In the genomic region with DNA sequence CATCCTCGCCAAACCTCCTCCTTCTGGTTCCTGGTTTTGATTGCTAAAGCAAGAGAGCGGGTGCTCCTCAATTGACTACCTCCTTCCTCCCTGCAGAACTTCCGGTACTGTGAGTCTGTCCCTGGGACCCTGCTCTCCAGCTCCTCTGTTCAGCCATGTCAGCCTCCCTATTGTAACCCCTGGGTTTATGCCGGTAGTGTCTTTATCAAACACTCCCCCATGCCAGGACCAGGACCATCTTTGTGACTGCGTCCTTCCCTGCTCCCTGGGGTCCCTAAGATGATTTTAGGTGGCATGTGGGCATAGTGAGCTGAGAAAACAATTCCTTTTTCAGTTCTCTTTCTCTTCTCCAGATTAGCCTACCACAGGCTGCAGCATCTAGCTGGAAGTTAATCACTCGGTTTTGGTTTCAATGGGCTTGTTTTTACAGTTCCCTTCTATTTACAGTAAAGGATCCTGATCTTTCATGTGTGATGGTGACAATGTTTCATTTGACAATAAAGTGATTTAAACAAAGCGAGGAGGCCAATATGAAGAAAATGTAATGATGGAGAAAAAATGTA, we compare ENCODE assay signal across 8 cellular contexts. TPM values are rescaled to one million over a fixed set of nuclear protein-coding genes. Genes with fewer than 3 reads are reported as not detected.
DNase-seq lines count a peak whose midpoint lies in the region; ATAC-seq lines count a peak whose summit lies in the region.

No MANE protein-coding gene starts in this region.

- no peak overlapping the region for H3K4me3 Mint-ChIP-seq in activated CD4-positive, alpha-beta memory T cell treated with anti-CD3 and anti-CD28 coated beads, Interleukin-2, amount 10 ng/mL, durations not matched to agents 7 days and 5 days
- H3K4me3 Mint-ChIP-seq in stimulated activated naive B cell treated with anti-CD40 and anti-IgM and Interleukin-4, amounts not matched to agents 10 μg/mL and 1 μg/mL and 100 μg/mL, for 72 hours: no peak overlapping the region

- peaks cover 10 to 20% of the 10 kb centered on the region in 2 donors for H3K36me3 Mint-ChIP-seq in activated naive CD4-positive, alpha-beta T cell treated with anti-CD3 and anti-CD28 coated beads, Interleukin-2, amount 50 U/mL, for 72 hours
- H3K36me3 Mint-ChIP-seq in activated CD4-positive, alpha-beta memory T cell treated with anti-CD3 and anti-CD28 coated beads, Interleukin-2, amount 10 ng/mL, durations not matched to agents 7 days and 5 days (ENCODE audit: low read depth): peaks cover 13% of the 10 kb centered on the region
- H3K36me3 Mint-ChIP-seq in stimulated activated naive B cell treated with anti-CD40 and anti-IgM and Interleukin-4, amounts not matched to agents 10 μg/mL and 1 μg/mL and 100 μg/mL, for 72 hours: peaks cover 8 to 11% of the 10 kb centered on the region in 2 donors

- no peaks in the 10 kb centered on the region for H3K27me3 Mint-ChIP-seq in activated CD4-positive, alpha-beta memory T cell treated with anti-CD3 and anti-CD28 coated beads, Interleukin-2, amount 10 ng/mL, durations not matched to agents 7 days and 5 days
- H3K27me3 Mint-ChIP-seq in stimulated activated naive B cell treated with anti-CD40 and anti-IgM and Interleukin-4, amounts not matched to agents 10 μg/mL and 1 μg/mL and 100 μg/mL, for 72 hours: no peaks in the 10 kb centered on the region

- H3K27ac Mint-ChIP-seq in activated naive CD4-positive, alpha-beta T cell treated with anti-CD3 and anti-CD28 coated beads, Interleukin-2, amount 50 U/mL, for 72 hours: no peak overlapping the region
- no peak overlapping the region for H3K27ac Mint-ChIP-seq in activated CD4-positive, alpha-beta memory T cell treated with anti-CD3 and anti-CD28 coated beads, Interleukin-2, amount 10 ng/mL, durations not matched to agents 7 days and 5 days
- no peak overlapping the region for H3K27ac Mint-ChIP-seq in stimulated activated naive B cell treated with anti-CD40 and anti-IgM and Interleukin-4, amounts not matched to agents 10 μg/mL and 1 μg/mL and 100 μg/mL, for 72 hours

- peaks cover 37% of the 10 kb centered on the region for H3K4me1 Mint-ChIP-seq in activated CD4-positive, alpha-beta memory T cell treated with anti-CD3 and anti-CD28 coated beads, Interleukin-2, amount 10 ng/mL, durations not matched to agents 7 days and 5 days
- H3K4me1 Mint-ChIP-seq in stimulated activated naive B cell treated with anti-CD40 and anti-IgM and Interleukin-4, amounts not matched to agents 10 μg/mL and 1 μg/mL and 100 μg/mL, for 72 hours: peaks cover 34 to 42% of the 10 kb centered on the region in 2 donors

- peaks cover 8 to 15% of the 10 kb centered on the region in 2 donors for H3K9me3 Mint-ChIP-seq in activated naive CD4-positive, alpha-beta T cell treated with anti-CD3 and anti-CD28 coated beads, Interleukin-2, amount 50 U/mL, for 72 hours
- peaks cover 11% of the 10 kb centered on the region for H3K9me3 Mint-ChIP-seq in activated CD4-positive, alpha-beta memory T cell treated with anti-CD3 and anti-CD28 coated beads, Interleukin-2, amount 10 ng/mL, durations not matched to agents 7 days and 5 days
- peaks cover 3 to 6% of the 10 kb centered on the region in 2 donors for H3K9me3 Mint-ChIP-seq in stimulated activated naive B cell treated with anti-CD40 and anti-IgM and Interleukin-4, amounts not matched to agents 10 μg/mL and 1 μg/mL and 100 μg/mL, for 72 hours

- POLR2A ChIA-PET in activated CD4-positive, alpha-beta memory T cell treated with anti-CD3 and anti-CD28 coated beads, Interleukin-2, amount 10 ng/mL, durations not matched to agents 7 days and 5 days (lab: Charles Lee): interaction anchor here (1.0 to 4.6 kb wide), 4 partner anchors 13 to 136 kb away, joined by 3 to 31 read pairs (median 8); partner anchors contain the start of gene IL21R

- no peak for DNase-seq in activated naive CD4-positive, alpha-beta T cell treated with anti-CD3 and anti-CD28 coated beads, Interleukin-2, amount 50 U/mL, for 72 hours (ENCODE audit: low spot score in 2 of 2)
- no peak for DNase-seq in activated naive CD4-positive, alpha-beta T cell (lab: John Stamatoyannopoulos, UW)
- DNase-seq in activated CD4-positive, alpha-beta memory T cell treated with anti-CD3 and anti-CD28 coated beads, Interleukin-2, amount 10 ng/mL, durations not matched to agents 7 days and 5 days: peak; percentile 21
- peak; percentile 41 for DNase-seq in stimulated activated naive B cell treated with anti-CD40 and anti-IgM and Interleukin-4, amounts not matched to agents 10 μg/mL and 1 μg/mL and 100 μg/mL, for 72 hours
- DNase-seq in ACHN: no peak
- DNase-seq in T1000 (lab: John Stamatoyannopoulos, UW): no peak
- no peak for DNase-seq in KG1 (lab: John Stamatoyannopoulos, UW)

- in situ Hi-C loops in ACHN (cut with HindIII; ENCODE audit: low pct_ligation_motif_present, low pct_unique_long_range_greater_than_20kb, low sequenced_read_pairs): no loop called here

- CTCF ChIA-PET in activated CD4-positive, alpha-beta memory T cell treated with anti-CD3 and anti-CD28 coated beads, Interleukin-2, amount 10 ng/mL, durations not matched to agents 7 days and 5 days (lab: Charles Lee): interaction anchor here (0.9 to 3.0 kb wide), 7 partner anchors 13 to 222 kb away, joined by 3 to 17 read pairs (median 4); no protein-coding TSS in a partner anchor

- peak; percentile 30 to 55 for ATAC-seq in activated naive CD4-positive, alpha-beta T cell treated with anti-CD3 and anti-CD28 coated beads, Interleukin-2, amount 50 U/mL, for 72 hours
- peak; percentile 31 for ATAC-seq in HG03095 (IDR thresholded peaks at IDR 0.05; ENCODE audit: unreplicated experiment)
- ATAC-seq in stimulated activated naive B cell treated with anti-CD40 and anti-IgM and Interleukin-4, amounts not matched to agents 10 μg/mL and 1 μg/mL and 100 μg/mL, for 72 hours (replicated peaks): peak; percentile 49 to 51

RNA-seq across cellular contexts. Expression of gene IL21R, which starts 27.7 kb away (rescaled TPM):
- 100 to 1,000 TPM; 103 to 106 TPM for total RNA-seq in activated naive CD4-positive, alpha-beta T cell treated with anti-CD3 and anti-CD28 coated beads, Interleukin-2, amount 50 U/mL, for 72 hours
- 10 to 100 TPM; 29.2 to 29.5 TPM for total RNA-seq in activated CD4-positive, alpha-beta memory T cell treated with anti-CD3 and anti-CD28 coated beads, Interleukin-2, amount 10 ng/mL, durations not matched to agents 7 days and 5 days

Comparison
In these comparisons a context has a peak if more than half of its experiments do, and no peak if none do; other contexts are left out.
1. DNase-seq: peak in activated CD4-positive, alpha-beta memory T cell treated with anti-CD3 and anti-CD28 coated beads, Interleukin-2, amount 10 ng/mL, durations not matched to agents 7 days and 5 days (single experiment) and stimulated activated naive B cell treated with anti-CD40 and anti-IgM and Interleukin-4, amounts not matched to agents 10 μg/mL and 1 μg/mL and 100 μg/mL, for 72 hours (single experiment); none in activated naive CD4-positive, alpha-beta T cell treated with anti-CD3 and anti-CD28 coated beads, Interleukin-2, amount 50 U/mL, for 72 hours (0 of 2), activated naive CD4-positive, alpha-beta T cell (0 of 4), ACHN (single experiment), T1000 (single experiment) and KG1 (single experiment).
2. Peak in every context shown above with its lines, with median percentiles within 50 percentile points of each other: ATAC-seq.